ENCODE assay signal across 8 cellular contexts in genomic region chr19:49145485-49146407, GRCh38. TPM values are rescaled to one million over a fixed set of nuclear protein-coding genes. Genes with fewer than 3 reads are reported as not detected.
A peak's percentile ranks its signal among the peaks of the same experiment; 100 is the strongest.
DNase-seq lines count a peak whose midpoint lies in the region; ATAC-seq, FAIRE-seq and TF ChIP-seq lines count a peak whose summit lies in the region.

No MANE protein-coding gene starts in this region.

- TF ChIP-seq CTCF in GM12878 (IDR thresholded peaks at IDR 0.05 in 2 of 3, conservative IDR thresholded peaks at IDR 0.05 in 1 of 3; ENCODE audit: control insufficient read depth in 2 of 3, extremely low read depth in 1 of 3, insufficient read depth in 1 of 3, low read depth in 3 of 3, low read length in 3 of 3), result peak; percentile 70 to 94 (median 82)

- intact Hi-C loops in GM12878 (cut with micrococcal nuclease; ENCODE audit: unreplicated experiment), result loop anchor here (1.0 to 5.0 kb wide), 2 partner anchors 47 to 62 kb away; no protein-coding TSS in a partner anchor

- H3K4me3 ChIP-seq in Karpas-422 (ENCODE audit: low read length) (peak overlapping the region; percentile 62; the same call in 1 of the 2 replicates), GM12878 (no peak overlapping the region), skeletal muscle cell (ENCODE audit: low read depth, low read length) (peak overlapping the region; percentile 31)

- no peaks in the 10 kb centered on the region for H3K79me2 ChIP-seq in Karpas-422 (ENCODE audit: low read length)
- H3K79me2 ChIP-seq in GM12878 (ENCODE audit: control insufficient read depth, insufficient read depth, low read length), result no peaks in the 10 kb centered on the region

- TF ChIP-seq EP300 in GM12878 (IDR thresholded peaks at IDR 0.05; ENCODE audit: borderline replicate concordance in 1 of 2, control insufficient read depth in 1 of 2, low read depth in 2 of 2, low read length in 2 of 2), result no peak

- RAD21 ChIA-PET in GM12878 (lab: Charles Lee; ENCODE audit: unreplicated experiment), result interaction anchor here (1.1 to 3.5 kb wide), 3 partner anchors 40 to 51 kb away, joined by 3 to 13 read pairs (median 3); no protein-coding TSS in a partner anchor

- peak; percentile 70 for ATAC-seq in GM12878
- ATAC-seq in HG02588 (IDR thresholded peaks at IDR 0.05; ENCODE audit: unreplicated experiment), result no peak

- 4% methylated on average over 29 of the region's 31 CpGs for WGBS in GM12878 (ENCODE audit: insufficient coverage, insufficient replicate concordance, low lambda C conversion rate, missing lambda C conversion rate)

- H3K4me1 ChIP-seq in Karpas-422 (ENCODE audit: low read length) (peaks cover 30% of the 10 kb centered on the region), GM12878 (ENCODE audit: control insufficient read depth, insufficient read depth, low read length) (peaks cover 6% of the 10 kb centered on the region)

- FAIRE-seq in GM12878 (lab: Jason Lieb, UNC), result no peak
- FAIRE-seq in H54 (lab: Jason Lieb, UNC), result no peak

- POLR2A ChIA-PET in GM12878 (lab: Charles Lee), result interaction anchor here (0.6 kb wide), 1 partner anchor 325 kb away, joined by 5 read pairs; no protein-coding TSS in a partner anchor

- no peaks in the 10 kb centered on the region for H4K20me1 ChIP-seq in Karpas-422 (ENCODE audit: insufficient read depth, low read depth, low read length)
- no peaks in the 10 kb centered on the region for H4K20me1 ChIP-seq in GM12878 (ENCODE audit: control insufficient read depth, insufficient read depth)

- BruUV-seq in GM12878 (replicated peaks; lab: Mats Ljungman, UMichigan), result no TSS peak

- CTCF ChIA-PET in GM12878 (lab: Yijun Ruan, JAX), result interaction anchor here (0.6 to 6.0 kb wide), 14 partner anchors 15 to 244 kb away, joined by 3 to 54 read pairs (median 4); partner anchors contain the start of gene LIN7B

- peak overlapping the region; percentile 61 for H3K4me2 ChIP-seq in Karpas-422 (ENCODE audit: low read depth, low read length, poor library complexity, severe bottlenecking)
- H3K4me2 ChIP-seq in GM12878 (ENCODE audit: control insufficient read depth, insufficient read depth), result peak overlapping the region; percentile 26; the same call in 1 of the 2 replicates

- no peak for TF ChIP-seq POLR2A in GM12878 (IDR thresholded peaks at IDR 0.05; ENCODE audit: low read depth, low read length)
- no peak for TF ChIP-seq POLR2A in H54 (IDR thresholded peaks at IDR 0.05; ENCODE audit: low read depth, low read length)

- DNase-seq in DMS 273 treated with DMSO at 0.1 percent for 48 hours (lab: John Stamatoyannopoulos, UW) (peak; percentile 19), Karpas-422 (peak; percentile 97), T-helper 9 cell (peak; percentile 84), GM12878 (ENCODE audit: low read depth, low spot score) (peak; percentile 13), iPS DF 4.7 (ENCODE audit: extremely low read depth, low spot score) (peak; percentile 83), skeletal muscle cell (ENCODE audit: low read depth) (peak; percentile 62), H54 (ENCODE audit: insufficient read length, low spot score) (no peak)

- SMC1A ChIA-PET in GM12878 (lab: Charles Lee; ENCODE audit: uncharacterized antibody, unreplicated experiment), result interaction anchor here (1.0 to 1.4 kb wide), 3 partner anchors 48 to 53 kb away, joined by 3 to 5 read pairs (median 4); no protein-coding TSS in a partner anchor

- H3K9me3 ChIP-seq in Karpas-422 (ENCODE audit: low read length) (no peaks in the 10 kb centered on the region), GM12878 (replicated peaks; ENCODE audit: control insufficient read depth, insufficient read depth, low read length) (no peaks in the 10 kb centered on the region; the same call in 1 of the 3 replicates)

- H3K36me3 ChIP-seq in Karpas-422 (ENCODE audit: insufficient read depth, low read length) (no peaks in the 10 kb centered on the region), GM12878 (ENCODE audit: control insufficient read depth in 2 of 2, insufficient read depth in 2 of 2, low read length in 1 of 2) (no peaks in the 10 kb centered on the region)

- in situ Hi-C loops in GM12878 (cut with MboI), result no loop called here

- H3K9ac ChIP-seq in Karpas-422 (ENCODE audit: low read length) (peak overlapping the region; percentile 50), GM12878 (ENCODE audit: control insufficient read depth, insufficient read depth, low read length) (no peak overlapping the region)

- H2AFZ ChIP-seq in Karpas-422 (ENCODE audit: low read length) (peak overlapping the region; percentile 84; the same call in 1 of the 2 replicates), GM12878 (ENCODE audit: control insufficient read depth, low read depth, low read length) (peak overlapping the region; percentile 61)

- peak; percentile 70 for TF ChIP-seq RAD21 in GM12878 (IDR thresholded peaks at IDR 0.05; ENCODE audit: insufficient read depth, low read depth, low read length)

- no peaks in the 10 kb centered on the region for H3K27me3 ChIP-seq in Karpas-422 (ENCODE audit: low read length)
- peaks cover 6 to 14% of the 10 kb centered on the region in 2 experiments for H3K27me3 ChIP-seq in GM12878 (replicated peaks in 1 of 2; ENCODE audit: control insufficient read depth in 2 of 2, insufficient read depth in 2 of 2, low read length in 1 of 2)

- H3K9me2 ChIP-seq in Karpas-422 (replicated peaks; ENCODE audit: insufficient read depth, low read length), result no peaks in the 10 kb centered on the region

- H3K27ac ChIP-seq in Karpas-422 (ENCODE audit: low read length) (no peak overlapping the region), GM12878 (ENCODE audit: control insufficient read depth, insufficient read depth) (no peak overlapping the region)

RNA-seq across cellular contexts. Expression of gene HRC, which starts 9.4 kb away (rescaled TPM):
- not detected in 2 replicates for total RNA-seq in Karpas-422 (2014; rRNA removed; shearing (Covaris generic); ENCODE audit: low replicate concordance)
- not detected in 2 replicates for total RNA-seq in GM12878 (2013; cell fraction: nucleolus; rRNA removed)
- total RNA-seq in GM12878 (2014; rRNA removed) (not detected in 2 replicates), GM12878 (2014; rRNA removed; fragmentation: Illumina TruSeq; extraction: Trizol) (not detected in 2 replicates), GM12878 (2021) (not detected in 2 replicates)
- not detected for polyA plus RNA-seq in GM12878 (2011; ENCODE audit: low read depth)
- polyA plus RNA-seq in GM12878 (2011; rRNA removed) (not detected in 2 replicates), GM12878 (2014; fragmentation: Illumina TruSeq; extraction: Trizol) (not detected in 2 replicates), GM12878 (2014; fragmentation: Nextera tagmentation; extraction: Ambion mirVana) (not detected), GM12878 (2014; rRNA removed) (not detected in 2 replicates), GM12878 (2016; fragmentation: Nextera tagmentation; extraction: Ambion mirVana) (under 1 TPM in 1 of 2 experiments, not detected in 1; 0.10 TPM)
- not detected in 2 replicates for polyA plus RNA-seq in GM12878 (2011; cell fraction: cytosol; rRNA removed)
- not detected in 2 replicates for polyA plus RNA-seq in GM12878 (2011; cell fraction: nucleus; rRNA removed)
- not detected in 2 replicates for polyA plus RNA-seq in GM12878 (2012)
- polyA minus RNA-seq in GM12878 (2011; rRNA and poly(A)+ RNA removed), result not detected in 2 replicates
- not detected in 2 replicates for polyA minus RNA-seq in GM12878 (2011; cell fraction: cytosol; rRNA and poly(A)+ RNA removed)
- not detected in 2 replicates for polyA minus RNA-seq in GM12878 (2011; cell fraction: nucleus; rRNA and poly(A)+ RNA removed)

RNA-seq across cellular contexts. Expression of gene TRPM4, which starts 11.8 kb away (rescaled TPM):
- total RNA-seq in Karpas-422 (2014; rRNA removed; shearing (Covaris generic); ENCODE audit: low replicate concordance), result not detected in 2 replicates
- not detected in 2 replicates for total RNA-seq in GM12878 (2013; cell fraction: nucleolus; rRNA removed)
- total RNA-seq in GM12878 (2014; rRNA removed) (0.54 TPM in 1 of 2 replicates, not detected in the other), GM12878 (2014; rRNA removed; fragmentation: Illumina TruSeq; extraction: Trizol) (not detected in 2 replicates), GM12878 (2021) (0.10 and 0.32 TPM in 2 replicates)
- polyA plus RNA-seq in GM12878 (2011; ENCODE audit: low read depth), result not detected
- polyA plus RNA-seq in GM12878 (2011; rRNA removed) (0.14 TPM in 1 of 2 replicates, not detected in the other), GM12878 (2014; fragmentation: Illumina TruSeq; extraction: Trizol) (not detected in 2 replicates), GM12878 (2014; fragmentation: Nextera tagmentation; extraction: Ambion mirVana) (not detected), GM12878 (2014; rRNA removed) (0.64 TPM in 1 of 2 replicates, not detected in the other), GM12878 (2016; fragmentation: Nextera tagmentation; extraction: Ambion mirVana) (under 1 TPM in 1 of 2 experiments, not detected in 1; 0.15 TPM)
- polyA plus RNA-seq in GM12878 (2011; cell fraction: cytosol; rRNA removed), result not detected in 2 replicates
- polyA plus RNA-seq in GM12878 (2011; cell fraction: nucleus; rRNA removed), result 0.04 TPM in 1 of 2 replicates, not detected in the other
- 0.03 TPM in 1 of 2 replicates, not detected in the other for polyA plus RNA-seq in GM12878 (2012)
- polyA minus RNA-seq in GM12878 (2011; rRNA and poly(A)+ RNA removed), result not detected in 2 replicates
- polyA minus RNA-seq in GM12878 (2011; cell fraction: cytosol; rRNA and poly(A)+ RNA removed), result not detected in 2 replicates
- not detected in 2 replicates for polyA minus RNA-seq in GM12878 (2011; cell fraction: nucleus; rRNA and poly(A)+ RNA removed)

RNA-seq across cellular contexts. Expression of gene PPFIA3, which starts 26.4 kb away (rescaled TPM):
- 5.4 and 7.9 TPM in 2 replicates for total RNA-seq in Karpas-422 (2014; rRNA removed; shearing (Covaris generic); ENCODE audit: low replicate concordance)
- total RNA-seq in GM12878 (2013; cell fraction: nucleolus; rRNA removed), result 3.5 and 5.8 TPM in 2 replicates
- total RNA-seq in GM12878 (2014; rRNA removed) (0.73 and 0.87 TPM in 2 replicates), GM12878 (2014; rRNA removed; fragmentation: Illumina TruSeq; extraction: Trizol) (0.40 and 0.60 TPM in 2 replicates), GM12878 (2021) (1.3 and 1.7 TPM in 2 replicates)
- polyA plus RNA-seq in GM12878 (2011; ENCODE audit: low read depth), result 0.41 TPM
- polyA plus RNA-seq in GM12878 (2011; rRNA removed) (0.71 and 0.79 TPM in 2 replicates), GM12878 (2014; fragmentation: Illumina TruSeq; extraction: Trizol) (0.21 TPM in 1 of 2 replicates, not detected in the other), GM12878 (2014; fragmentation: Nextera tagmentation; extraction: Ambion mirVana) (not detected), GM12878 (2014; rRNA removed) (0.62 and 1.3 TPM in 2 replicates), GM12878 (2016; fragmentation: Nextera tagmentation; extraction: Ambion mirVana) (under 1 TPM in 1 of 2 experiments, not detected in 1; 0.11 TPM)
- polyA plus RNA-seq in GM12878 (2011; cell fraction: cytosol; rRNA removed), result 0.81 and 1.2 TPM in 2 replicates
- polyA plus RNA-seq in GM12878 (2011; cell fraction: nucleus; rRNA removed), result 6.1 and 6.5 TPM in 2 replicates
- polyA plus RNA-seq in GM12878 (2012), result 0.69 and 1.0 TPM in 2 replicates
- 1.0 and 1.4 TPM in 2 replicates for polyA minus RNA-seq in GM12878 (2011; rRNA and poly(A)+ RNA removed)
- polyA minus RNA-seq in GM12878 (2011; cell fraction: cytosol; rRNA and poly(A)+ RNA removed), result 0.52 and 1.3 TPM in 2 replicates
- polyA minus RNA-seq in GM12878 (2011; cell fraction: nucleus; rRNA and poly(A)+ RNA removed), result 1.2 and 3.8 TPM in 2 replicates

RNA-seq across cellular contexts. Expression of gene C19orf73, which starts 26.8 kb away (rescaled TPM):
- total RNA-seq in Karpas-422 (2014; rRNA removed; shearing (Covaris generic); ENCODE audit: low replicate concordance), result 3.4 and 5.5 TPM in 2 replicates
- 0.69 and 1.2 TPM in 2 replicates for total RNA-seq in GM12878 (2013; cell fraction: nucleolus; rRNA removed)
- total RNA-seq in GM12878 (2014; rRNA removed), result 0.98 and 1.2 TPM in 2 replicates
- 0.49 and 0.60 TPM in 2 replicates for total RNA-seq in GM12878 (2014; rRNA removed; fragmentation: Illumina TruSeq; extraction: Trizol)
- total RNA-seq in GM12878 (2021), result 0.74 and 0.90 TPM in 2 replicates
- not detected for polyA plus RNA-seq in GM12878 (2011; ENCODE audit: low read depth)
- polyA plus RNA-seq in GM12878 (2011; rRNA removed), result 0.29 and 0.54 TPM in 2 replicates
- 1.4 and 2.0 TPM in 2 replicates for polyA plus RNA-seq in GM12878 (2011; cell fraction: cytosol; rRNA removed)
- 2.3 and 3.4 TPM in 2 replicates for polyA plus RNA-seq in GM12878 (2011; cell fraction: nucleus; rRNA removed)
- polyA plus RNA-seq in GM12878 (2012), result 0.51 and 0.55 TPM in 2 replicates
- polyA plus RNA-seq in GM12878 (2014; fragmentation: Illumina TruSeq; extraction: Trizol), result 0.65 TPM in 1 of 2 replicates, not detected in the other
- polyA plus RNA-seq in GM12878 (2014; fragmentation: Nextera tagmentation; extraction: Ambion mirVana), result under 1 TPM; 0.20 to 0.69 TPM
- 1.0 and 2.1 TPM in 2 replicates for polyA plus RNA-seq in GM12878 (2014; rRNA removed)
- polyA plus RNA-seq in GM12878 (2016; fragmentation: Nextera tagmentation; extraction: Ambion mirVana), result 1 to 10 TPM; 1.6 to 2.0 TPM
- 0.66 and 3.6 TPM in 2 replicates for polyA minus RNA-seq in GM12878 (2011; rRNA and poly(A)+ RNA removed)
- polyA minus RNA-seq in GM12878 (2011; cell fraction: cytosol; rRNA and poly(A)+ RNA removed), result not detected in 2 replicates
- 2.7 and 4.1 TPM in 2 replicates for polyA minus RNA-seq in GM12878 (2011; cell fraction: nucleus; rRNA and poly(A)+ RNA removed)

RNA-seq across cellular contexts. Expression of gene LIN7B, which starts 31.6 kb away (rescaled TPM):
- 6.4 and 23.4 TPM in 2 replicates for total RNA-seq in Karpas-422 (2014; rRNA removed; shearing (Covaris generic); ENCODE audit: low replicate concordance)
- total RNA-seq in GM12878 (2013; cell fraction: nucleolus; rRNA removed), result 0.67 TPM in 1 of 2 replicates, not detected in the other
- 1.5 and 1.9 TPM in 2 replicates for total RNA-seq in GM12878 (2014; rRNA removed)
- total RNA-seq in GM12878 (2014; rRNA removed; fragmentation: Illumina TruSeq; extraction: Trizol), result 0.63 and 1.1 TPM in 2 replicates
- total RNA-seq in GM12878 (2021), result 1.8 and 2.9 TPM in 2 replicates
- polyA plus RNA-seq in GM12878 (2011; ENCODE audit: low read depth), result not detected
- 0.50 and 0.88 TPM in 2 replicates for polyA plus RNA-seq in GM12878 (2011; rRNA removed)
- polyA plus RNA-seq in GM12878 (2011; cell fraction: cytosol; rRNA removed), result 1.2 and 1.8 TPM in 2 replicates
- polyA plus RNA-seq in GM12878 (2011; cell fraction: nucleus; rRNA removed), result 2.2 and 4.1 TPM in 2 replicates
- polyA plus RNA-seq in GM12878 (2012), result 1.4 and 1.5 TPM in 2 replicates
- not detected in 2 replicates for polyA plus RNA-seq in GM12878 (2014; fragmentation: Illumina TruSeq; extraction: Trizol)
- under 1 TPM in 1 of 2 experiments, not detected in 1; 0.15 TPM for polyA plus RNA-seq in GM12878 (2014; fragmentation: Nextera tagmentation; extraction: Ambion mirVana)
- 2.6 and 3.2 TPM in 2 replicates for polyA plus RNA-seq in GM12878 (2014; rRNA removed)
- 1 to 10 TPM; 3.0 to 3.5 TPM for polyA plus RNA-seq in GM12878 (2016; fragmentation: Nextera tagmentation; extraction: Ambion mirVana)
- polyA minus RNA-seq in GM12878 (2011; rRNA and poly(A)+ RNA removed), result 0.67 and 0.80 TPM in 2 replicates
- polyA minus RNA-seq in GM12878 (2011; cell fraction: cytosol; rRNA and poly(A)+ RNA removed), result 4.3 TPM in 1 of 2 replicates, not detected in the other
- 0.77 and 1.8 TPM in 2 replicates for polyA minus RNA-seq in GM12878 (2011; cell fraction: nucleus; rRNA and poly(A)+ RNA removed)
